ENCODE assay signal across 8 cellular contexts in genomic region chr4:116180056-116180690, GRCh38.
A peak's percentile ranks its signal among the peaks of the same experiment; 100 is the strongest.
DNase-seq lines count a peak whose midpoint lies in the region; ATAC-seq and TF ChIP-seq lines count a peak whose summit lies in the region.

No MANE protein-coding gene starts in this region.

- intact Hi-C loops in body of pancreas (cut with DNase I) = no loop called here

- H3K4me3 Mint-ChIP-seq in osteocyte (ENCODE audit: unreplicated experiment) = peak overlapping the region; percentile 28
- H3K4me3 Mint-ChIP-seq in stimulated activated naive CD8-positive, alpha-beta T cell treated with anti-CD3 and anti-CD28 coated beads, Interleukin-15, amount 100 ng/mL, for 72 hours = no peak overlapping the region
- H3K4me3 Mint-ChIP-seq in natural killer cell treated with Interleukin-12 subunit alpha and Interleukin-12 subunit beta and Interleukin-15 and Interleukin-18, amount 100 ng/mL, for 72 hours = no peak overlapping the region

- H3K27me3 ChIP-seq in body of pancreas = no peaks in the 10 kb centered on the region

- ATAC-seq in GM18867 (IDR thresholded peaks at IDR 0.05; ENCODE audit: unreplicated experiment) = peak; percentile 66
- no peak for ATAC-seq in body of pancreas
- no peak for ATAC-seq in stimulated activated naive CD8-positive, alpha-beta T cell treated with anti-CD3 and anti-CD28 coated beads, Interleukin-15, amount 100 ng/mL, for 72 hours
- ATAC-seq in HG03196 (IDR thresholded peaks at IDR 0.05; ENCODE audit: unreplicated experiment) = no peak
- ATAC-seq in natural killer cell treated with Interleukin-12 subunit alpha and Interleukin-12 subunit beta and Interleukin-15 and Interleukin-18, amount 100 ng/mL, for 72 hours = no peak

- TF ChIP-seq CTCF in body of pancreas (IDR thresholded peaks at IDR 0.05) = peak in 5 of 7 experiments; percentile 7 to 35 (median 18)
- peak; percentile 67 for TF ChIP-seq CTCF in osteocyte (IDR thresholded peaks at IDR 0.05)

- no peak overlapping the region for H3K27ac ChIP-seq in body of pancreas

- TF ChIP-seq POLR2A in body of pancreas (IDR thresholded peaks at IDR 0.05) = no peak

- H3K9me3 ChIP-seq in body of pancreas = no peaks in the 10 kb centered on the region

- H3K36me3 ChIP-seq in body of pancreas (replicated peaks in 1 of 2; ENCODE audit: insufficient read depth in 1 of 2, low read depth in 2 of 2) = no peaks in the 10 kb centered on the region

- DNase-seq in NCI-H1417 treated with DMSO at 0.1 percent for 48 hours (lab: John Stamatoyannopoulos, UW) (peak; percentile 9), body of pancreas (no peak), osteocyte (ENCODE audit: extremely low spot score, unreplicated experiment) (no peak), GF-D8 (lab: John Stamatoyannopoulos, UW) (no peak)
- DNase-seq in stimulated activated naive CD8-positive, alpha-beta T cell treated with anti-CD3 and anti-CD28 coated beads, Interleukin-15, amount 100 ng/mL, for 72 hours = no peak
- no peak for DNase-seq in natural killer cell treated with Interleukin-12 subunit alpha and Interleukin-12 subunit beta and Interleukin-15 and Interleukin-18, amount 100 ng/mL, for 72 hours (ENCODE audit: low spot score)

- no peak overlapping the region for H3K27ac Mint-ChIP-seq in osteocyte (ENCODE audit: unreplicated experiment)
- no peak overlapping the region for H3K27ac Mint-ChIP-seq in stimulated activated naive CD8-positive, alpha-beta T cell treated with anti-CD3 and anti-CD28 coated beads, Interleukin-15, amount 100 ng/mL, for 72 hours
- H3K27ac Mint-ChIP-seq in natural killer cell treated with Interleukin-12 subunit alpha and Interleukin-12 subunit beta and Interleukin-15 and Interleukin-18, amount 100 ng/mL, for 72 hours = no peak overlapping the region

- H3K9me3 Mint-ChIP-seq in osteocyte (ENCODE audit: unreplicated experiment) = no peaks in the 10 kb centered on the region
- no peaks in the 10 kb centered on the region for H3K9me3 Mint-ChIP-seq in stimulated activated naive CD8-positive, alpha-beta T cell treated with anti-CD3 and anti-CD28 coated beads, Interleukin-15, amount 100 ng/mL, for 72 hours
- H3K9me3 Mint-ChIP-seq in natural killer cell treated with Interleukin-12 subunit alpha and Interleukin-12 subunit beta and Interleukin-15 and Interleukin-18, amount 100 ng/mL, for 72 hours = no peaks in the 10 kb centered on the region

- H3K4me1 Mint-ChIP-seq in osteocyte (ENCODE audit: unreplicated experiment) = peaks cover 4% of the 10 kb centered on the region
- no peaks in the 10 kb centered on the region for H3K4me1 Mint-ChIP-seq in stimulated activated naive CD8-positive, alpha-beta T cell treated with anti-CD3 and anti-CD28 coated beads, Interleukin-15, amount 100 ng/mL, for 72 hours
- H3K4me1 Mint-ChIP-seq in natural killer cell treated with Interleukin-12 subunit alpha and Interleukin-12 subunit beta and Interleukin-15 and Interleukin-18, amount 100 ng/mL, for 72 hours (ENCODE audit: low read depth in 2 of 2) = no peaks in the 10 kb centered on the region

- 11 to 12% methylated on average over 2 of the region's 2 CpGs for WGBS in body of pancreas, 2 donors

- H3K27me3 Mint-ChIP-seq in osteocyte (ENCODE audit: unreplicated experiment) = peaks cover 43% of the 10 kb centered on the region
- no peaks in the 10 kb centered on the region for H3K27me3 Mint-ChIP-seq in stimulated activated naive CD8-positive, alpha-beta T cell treated with anti-CD3 and anti-CD28 coated beads, Interleukin-15, amount 100 ng/mL, for 72 hours
- no peaks in the 10 kb centered on the region for H3K27me3 Mint-ChIP-seq in natural killer cell treated with Interleukin-12 subunit alpha and Interleukin-12 subunit beta and Interleukin-15 and Interleukin-18, amount 100 ng/mL, for 72 hours

- H3K36me3 Mint-ChIP-seq in osteocyte (ENCODE audit: unreplicated experiment) = no peaks in the 10 kb centered on the region
- H3K36me3 Mint-ChIP-seq in natural killer cell treated with Interleukin-12 subunit alpha and Interleukin-12 subunit beta and Interleukin-15 and Interleukin-18, amount 100 ng/mL, for 72 hours = no peaks in the 10 kb centered on the region

- H3K4me1 ChIP-seq in body of pancreas = no peaks in the 10 kb centered on the region

- H3K4me3 ChIP-seq in body of pancreas = no peak overlapping the region
